Comparison of ENCODE assay signal across 8 cellular contexts in the genomic region with DNA sequence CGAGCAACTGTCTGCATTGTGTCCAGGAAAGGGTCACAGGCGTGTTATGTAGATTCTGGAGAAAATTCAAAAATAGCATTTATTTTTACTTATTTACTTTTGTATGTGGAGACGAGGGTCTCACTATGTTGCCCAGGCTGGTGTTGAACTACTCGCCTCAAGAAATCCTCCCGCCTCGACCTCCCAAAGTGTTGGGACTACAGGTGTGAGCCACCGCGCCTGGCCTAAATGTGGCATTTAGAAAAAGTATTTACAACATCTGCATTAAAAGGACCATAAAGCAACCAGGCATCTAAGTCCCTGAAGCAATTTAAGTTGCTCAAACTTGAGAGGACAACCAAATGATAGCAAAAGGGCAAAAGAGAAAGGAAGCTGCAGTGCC. TPM values are rescaled to one million over a fixed set of nuclear protein-coding genes. Genes with fewer than 3 reads are reported as not detected.
DNase-seq lines count a peak whose midpoint lies in the region; ATAC-seq and TF ChIP-seq lines count a peak whose summit lies in the region.

No MANE protein-coding gene starts in this region.

- H3K79me2 ChIP-seq in PC-3 (ENCODE audit: low read length) = peaks cover 48% of the 10 kb centered on the region

- H3K4me2 ChIP-seq in PC-3 (ENCODE audit: low read length) = peak overlapping the region; percentile 94

- H3K9me2 ChIP-seq in PC-3 (replicated peaks; ENCODE audit: low read length) = no peaks in the 10 kb centered on the region

- in situ Hi-C loops in GM13977 (cut with MboI; ENCODE audit: low pct_unique_long_range_greater_than_20kb, low sequenced_read_pairs, unreplicated experiment) = no loop called here

- no peak for TF ChIP-seq CTCF in PC-3 (conservative IDR thresholded peaks at IDR 0.05; ENCODE audit: low read depth, low read length)
- no peak for TF ChIP-seq CTCF in ovary (IDR thresholded peaks at IDR 0.05)
- no peak for TF ChIP-seq CTCF in GM13977 (IDR thresholded peaks at IDR 0.05; ENCODE audit: extremely low read depth, insufficient read depth, missing control alignments)

- no peak for TF ChIP-seq POLR2A in ovary (IDR thresholded peaks at IDR 0.05)

- H3K9me3 ChIP-seq in CD8-positive, alpha-beta memory T cell (ENCODE audit: low read length) = no peaks in the 10 kb centered on the region
- H3K9me3 ChIP-seq in PC-3 (ENCODE audit: low read length) (no peaks in the 10 kb centered on the region), ovary (no peaks in the 10 kb centered on the region)

- WGBS in ovary, 3 donors = 30 to 41% (median 39%) methylated on average over 8 of the region's 8 CpGs

- no TSS peak for BruUV-seq in PC-3 (replicated peaks; lab: Mats Ljungman, UMichigan)

- peak overlapping the region; percentile 100 for H3K9ac ChIP-seq in PC-3 (ENCODE audit: low read length)

- H3K4me1 Mint-ChIP-seq in CD8-positive, alpha-beta memory T cell = peaks cover 43 to 54% (median 54%) of the 10 kb centered on the region in 3 donors

- H3K27me3 ChIP-seq in CD8-positive, alpha-beta memory T cell (ENCODE audit: insufficient read depth, low read length, poor library complexity, severe bottlenecking) = no peaks in the 10 kb centered on the region
- H3K27me3 ChIP-seq in PC-3 (ENCODE audit: low read length) (no peaks in the 10 kb centered on the region), ovary (no peaks in the 10 kb centered on the region)

- DNase-seq in CD8-positive, alpha-beta memory T cell = no peak
- DNase-seq in PC-3 (no peak), epithelial cell of prostate (ENCODE audit: low read depth, low spot score) (no peak), ovary (no peak), NCI-H82 (lab: John Stamatoyannopoulos, UW) (no peak), GM13977 (ENCODE audit: low spot score) (no peak), NCI-H1436 treated with DMSO at 0.1 percent for 48 hours (lab: John Stamatoyannopoulos, UW) (no peak)
- DNase-seq in activated CD4-positive, alpha-beta T cell treated with anti-CD3 and anti-CD28 coated beads for 1 hour = no peak

- peaks cover 30% of the 10 kb centered on the region for H3K4me1 ChIP-seq in CD8-positive, alpha-beta memory T cell (ENCODE audit: insufficient read depth, low read length)
- peaks cover 37% of the 10 kb centered on the region for H3K4me1 ChIP-seq in PC-3 (ENCODE audit: insufficient read depth, low read length)
- peaks cover 8% of the 10 kb centered on the region for H3K4me1 ChIP-seq in ovary (ENCODE audit: insufficient read depth)

- H3K27ac ChIP-seq in CD8-positive, alpha-beta memory T cell (ENCODE audit: low read depth, low read length) = peak overlapping the region; percentile 98
- H3K27ac ChIP-seq in PC-3 (ENCODE audit: low read length) (peak overlapping the region; percentile 73), epithelial cell of prostate (peak overlapping the region; percentile 96), ovary (peak overlapping the region; percentile 69 to 91)

- intact Hi-C loops in PC-3 (cut with micrococcal nuclease) (loop anchor here (10.0 kb wide), 1 partner anchor 893 kb away; a partner anchor contains a TSS), ovary (cut with DNase I) (loop anchor here in 1 of 4 donors (5.0 kb wide), 1 partner anchor 130 kb away; a partner anchor contains a TSS)

- peak overlapping the region; percentile 96 for H3K4me3 ChIP-seq in CD8-positive, alpha-beta memory T cell (ENCODE audit: low read length)
- H3K4me3 ChIP-seq in PC-3 (ENCODE audit: low read length) = peak overlapping the region; percentile 86
- H3K4me3 ChIP-seq in ovary = peak overlapping the region; percentile 97

- ATAC-seq in PC-3 = no peak

- no peak for TF ChIP-seq EP300 in ovary (IDR thresholded peaks at IDR 0.05)

- H3F3A ChIP-seq in PC-3 (ENCODE audit: low read length, unreplicated experiment) = peaks cover 5% of the 10 kb centered on the region

- POLR2A ChIA-PET in CD8-positive, alpha-beta memory T cell (lab: Charles Lee) = interaction anchor here (0.7 to 1.9 kb wide), 6 partner anchors 8 to 893 kb away, joined by 3 to 6 read pairs (median 3); a partner anchor contains a TSS
- POLR2A ChIA-PET in PC-3 (lab: Charles Lee; ENCODE audit: unreplicated experiment) = interaction anchor here (0.6 kb wide), 1 partner anchor 1267 kb away, joined by 3 read pairs; no protein-coding TSS in a partner anchor

- no peaks in the 10 kb centered on the region for H3K9me3 Mint-ChIP-seq in CD8-positive, alpha-beta memory T cell

- CTCF ChIA-PET in CD8-positive, alpha-beta memory T cell (lab: Charles Lee) = interaction anchor here (2.7 kb wide), 1 partner anchor 695 kb away, joined by 6 read pairs; a partner anchor contains a TSS
- CTCF ChIA-PET in PC-3 (lab: Charles Lee) = no interaction called here

- H2AFZ ChIP-seq in PC-3 (ENCODE audit: low read length) = peak overlapping the region; percentile 54; the same call in 1 of the 2 replicates

- H4K20me1 ChIP-seq in PC-3 (ENCODE audit: low read length) = peaks cover 23% of the 10 kb centered on the region

- peaks cover 4 to 79% (median 24%) of the 10 kb centered on the region in 3 donors for H3K36me3 Mint-ChIP-seq in CD8-positive, alpha-beta memory T cell

- peaks cover 28% of the 10 kb centered on the region for H3K36me3 ChIP-seq in CD8-positive, alpha-beta memory T cell (ENCODE audit: insufficient read depth, low read length)
- peaks cover 39% of the 10 kb centered on the region for H3K36me3 ChIP-seq in PC-3 (ENCODE audit: low read depth, low read length)
- H3K36me3 ChIP-seq in ovary = no peaks in the 10 kb centered on the region

- peak overlapping the region; percentile 96 to 99 (median 98) for H3K27ac Mint-ChIP-seq in CD8-positive, alpha-beta memory T cell

- H3K4me3 Mint-ChIP-seq in CD8-positive, alpha-beta memory T cell = peak overlapping the region; percentile 93 to 98 (median 95)

- H3K27me3 Mint-ChIP-seq in CD8-positive, alpha-beta memory T cell = no peaks in the 10 kb centered on the region

RNA-seq across cellular contexts. Expression of a gene that starts 0.6 kb away (rescaled TPM):
- 10 to 100 TPM; 27.7 to 29.7 TPM for total RNA-seq in CD8-positive, alpha-beta memory T cell
- polyA plus RNA-seq in CD8-positive, alpha-beta memory T cell = 0.43 TPM
- total RNA-seq in PC-3 (2014; rRNA removed) (5.5 and 6.6 TPM in 2 replicates), ovary (10 to 100 TPM in 1 of 7 donors, 1 to 10 TPM in 6; 2.3 to 15.4 (median 4.9) TPM)
- 1 to 10 TPM; 2.6 to 6.7 TPM for polyA plus RNA-seq in ovary

RNA-seq across cellular contexts. Expression of a gene that starts 0.8 kb away (rescaled TPM):
- 1,000 to 10,000 TPM; 1,148 to 1,170 TPM for total RNA-seq in CD8-positive, alpha-beta memory T cell
- 3,471 TPM for polyA plus RNA-seq in CD8-positive, alpha-beta memory T cell
- 855 and 1,132 TPM in 2 replicates for total RNA-seq in PC-3 (2014; rRNA removed)
- total RNA-seq in ovary = 1,000 to 10,000 TPM in 6 of 7 donors, 100 to 1,000 TPM in 1; 986 to 2,251 (median 1,304) TPM
- polyA plus RNA-seq in ovary = 1,000 to 10,000 TPM; 3,412 to 6,011 TPM
